28 cellular contexts compared by ENCODE assay signal in the genomic region with DNA sequence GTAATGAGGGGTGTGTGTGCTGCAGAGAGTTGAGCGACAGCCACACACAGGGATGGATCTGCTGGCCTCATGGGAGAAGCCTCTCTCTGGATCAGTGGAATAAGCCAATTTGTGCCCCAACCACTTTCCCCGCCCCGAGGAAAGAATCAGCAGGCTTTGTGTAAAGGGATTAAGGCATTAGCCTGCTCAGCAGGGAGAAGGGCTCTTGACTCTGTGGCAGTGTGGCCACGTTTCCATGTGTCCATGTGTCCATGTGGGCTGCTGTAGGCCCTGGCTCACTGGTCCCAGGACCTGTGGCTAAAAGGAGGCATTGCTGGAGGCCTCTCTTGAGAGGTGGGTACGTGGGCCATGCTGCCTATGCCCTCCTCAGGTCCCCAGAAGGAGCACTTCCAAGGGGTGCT.
DNase-seq lines count a peak whose midpoint lies in the region; FAIRE-seq and TF ChIP-seq lines count a peak whose summit lies in the region.
"Had no signal": no experiment of that assay in that cellular context is flagged by ENCODE, and none has a peak within 500 bp of the region (broad histone marks: within the 10 kb centered on the region; RNA-seq: fewer than 3 reads in every experiment).

No MANE protein-coding gene starts in this region.

- H3K36me3 Mint-ChIP-seq in brain (peaks cover 5% of the 10 kb centered on the region), neural progenitor cell (no peaks in the 10 kb centered on the region)

- BruUV-seq in A673 (replicated peaks; lab: Mats Ljungman, UMichigan), result no TSS peak

- H3K27me3 Mint-ChIP-seq in brain (no peaks in the 10 kb centered on the region), neural progenitor cell (ENCODE audit: insufficient read depth, low read depth) (peaks cover 39% of the 10 kb centered on the region)
- H3K27me3 Mint-ChIP-seq: activated B cell treated with CpG ODN at 0.5 μM for 24 hours; activated CD4-positive, alpha-beta memory T cell treated with anti-CD3 and anti-CD28 coated beads, Interleukin-2, amount 10 ng/mL, durations not matched to agents 7 days and 5 days had no signal

- H3K4me1 Mint-ChIP-seq in brain (peaks cover 54% of the 10 kb centered on the region), neural progenitor cell (peaks cover 44% of the 10 kb centered on the region)
- H3K4me1 Mint-ChIP-seq: activated B cell treated with CpG ODN at 0.5 μM for 24 hours; activated CD4-positive, alpha-beta memory T cell treated with anti-CD3 and anti-CD28 coated beads, Interleukin-2, amount 10 ng/mL, durations not matched to agents 7 days and 5 days had no signal

- POLR2A ChIA-PET in A673 (lab: Charles Lee; ENCODE audit: low non-redundant PET) (no interaction called here), HEK293 (lab: Yijun Ruan, JAX) (no interaction called here)

- H3K4me3 ChIP-seq in A673 (ENCODE audit: low read depth, low read length, poor library complexity, severe bottlenecking), result no peak overlapping the region
- H3K4me3 ChIP-seq in HEK293 (ENCODE audit: low read depth, low read length), result no peak overlapping the region
- no peak overlapping the region for H3K4me3 ChIP-seq in neural progenitor cell
- H3K4me3 ChIP-seq: BLaER1 treated with 17β-estradiol and CSF1 and Interleukin-3, amounts not matched to agents 10 nM and 100 nM; colonic mucosa; gastrocnemius medialis; prostate gland; skin epidermis had no signal

- no peak for TF ChIP-seq CTCF in A673 (conservative IDR thresholded peaks at IDR 0.05; ENCODE audit: low read depth, low read length)
- TF ChIP-seq CTCF in HEK293 (tag by site-specific recombination; IDR thresholded peaks at IDR 0.05), result no peak
- TF ChIP-seq CTCF in brain (conservative IDR thresholded peaks at IDR 0.05), result no peak
- no peak for TF ChIP-seq CTCF in neural progenitor cell (IDR thresholded peaks at IDR 0.05)

- H3K79me2 ChIP-seq in neural progenitor cell (ENCODE audit: low read depth), result no peaks in the 10 kb centered on the region

- no peaks in the 10 kb centered on the region for H4K20me1 ChIP-seq in neural progenitor cell (ENCODE audit: low read depth)
- H4K20me1 ChIP-seq: BLaER1 treated with 17β-estradiol and CSF1 and Interleukin-3, amounts not matched to agents 10 nM and 100 nM had no signal

- no peak overlapping the region for H3K9ac ChIP-seq in neural progenitor cell
- H3K9ac ChIP-seq: BLaER1 treated with 17β-estradiol and CSF1 and Interleukin-3, amounts not matched to agents 10 nM and 100 nM had no signal

- in situ Hi-C loops in ACHN (cut with HindIII; ENCODE audit: low pct_ligation_motif_present, low pct_unique_long_range_greater_than_20kb, low sequenced_read_pairs), result loop anchor here (25.0 kb wide), 1 partner anchor 413 kb away; no protein-coding TSS in a partner anchor

- no peak overlapping the region for H2AFZ ChIP-seq in neural progenitor cell (replicated peaks)

- no peak for FAIRE-seq in RCC 7860 (lab: Jason Lieb, UNC)
- FAIRE-seq: GM12892, HepG2, islet of Langerhans had no signal

- H3K27ac ChIP-seq in A673 (ENCODE audit: low read depth, low read length, poor library complexity, severe bottlenecking) (peak overlapping the region; percentile 49), HEK293 (ENCODE audit: extremely low read depth, low read depth, low read length) (no peak overlapping the region), neural progenitor cell (no peak overlapping the region)
- H3K27ac ChIP-seq: BLaER1 treated with 17β-estradiol and CSF1 and Interleukin-3, amounts not matched to agents 10 nM and 100 nM; colonic mucosa; gastrocnemius medialis; HL-60; prostate gland; skin epidermis had no signal

- DNase-seq in A673 (ENCODE audit: low spot score) (peak; percentile 95), neural progenitor cell (ENCODE audit: low spot score) (peak; percentile 82), RCC 7860 (ENCODE audit: low spot score) (no peak), ACHN (no peak), 8988T (no peak)
- DNase-seq in stimulated activated naive CD4-positive, alpha-beta T cell (lab: John Stamatoyannopoulos, UW), result no peak
- DNase-seq: activated B cell treated with CpG ODN at 0.5 μM for 24 hours; activated CD4-positive, alpha-beta memory T cell treated with anti-CD3 and anti-CD28 coated beads, Interleukin-2, amount 10 ng/mL, durations not matched to agents 7 days and 5 days; activated gamma-delta T cell treated with Interleukin-2 at 50 U/mL for 16 hours; colonic mucosa; gastrocnemius medialis; hypothalamus; NCI-H1048; NCI-H187 treated with DMSO at 0.1 percent for 48 hours; NCI-H774; SHP77 treated with DMSO at 0.1 percent for 48 hours; stimulated activated CD4-positive, alpha-beta T cell treated with anti-CD3 and anti-CD28 coated beads, Interleukin-2, amount 100 ng/mL, for 24 hours; SW 1271; T1000 had no signal

- no peak overlapping the region for H3K4me2 ChIP-seq in neural progenitor cell

- H3K36me3 ChIP-seq in A673 (ENCODE audit: insufficient read depth, low read length, poor library complexity, severe bottlenecking) (no peaks in the 10 kb centered on the region), HEK293 (ENCODE audit: control insufficient read depth in 2 of 2, insufficient read depth in 1 of 2, low read length in 2 of 2) (no peaks in the 10 kb centered on the region), neural progenitor cell (no peaks in the 10 kb centered on the region)
- H3K36me3 ChIP-seq: BLaER1 treated with 17β-estradiol and CSF1 and Interleukin-3, amounts not matched to agents 10 nM and 100 nM; colonic mucosa; gastrocnemius medialis; prostate gland had no signal

- H3K4me3 Mint-ChIP-seq in brain (no peak overlapping the region), neural progenitor cell (peak overlapping the region; percentile 43)
- H3K4me3 Mint-ChIP-seq: activated B cell treated with CpG ODN at 0.5 μM for 24 hours; activated CD4-positive, alpha-beta memory T cell treated with anti-CD3 and anti-CD28 coated beads, Interleukin-2, amount 10 ng/mL, durations not matched to agents 7 days and 5 days had no signal

- H3K9me3 Mint-ChIP-seq in brain (no peaks in the 10 kb centered on the region), neural progenitor cell (peaks cover 2% of the 10 kb centered on the region)
- H3K9me3 Mint-ChIP-seq: activated B cell treated with CpG ODN at 0.5 μM for 24 hours; activated CD4-positive, alpha-beta memory T cell treated with anti-CD3 and anti-CD28 coated beads, Interleukin-2, amount 10 ng/mL, durations not matched to agents 7 days and 5 days had no signal

- H3K27me3 ChIP-seq in A673 (replicated peaks; ENCODE audit: insufficient read depth, low read depth, low read length, poor library complexity) (no peaks in the 10 kb centered on the region), neural progenitor cell (peaks cover 25% of the 10 kb centered on the region)
- H3K27me3 ChIP-seq: BLaER1 treated with 17β-estradiol and CSF1 and Interleukin-3, amounts not matched to agents 10 nM and 100 nM; colonic mucosa; gastrocnemius medialis had no signal

- H3K4me1 ChIP-seq in A673 (ENCODE audit: insufficient read depth, low read length, poor library complexity, severe bottlenecking) (peaks cover 46% of the 10 kb centered on the region), HEK293 (ENCODE audit: control insufficient read depth, insufficient read depth, low read length) (peaks cover 10% of the 10 kb centered on the region), neural progenitor cell (peaks cover 34% of the 10 kb centered on the region)
- H3K4me1 ChIP-seq: colonic mucosa, gastrocnemius medialis, prostate gland had no signal

- H3F3A ChIP-seq in neural progenitor cell (ENCODE audit: low read depth), result peaks cover 21% of the 10 kb centered on the region

- CTCF ChIA-PET in A673 (lab: Charles Lee) (no interaction called here), HEK293 (lab: Yijun Ruan, JAX) (interaction anchor here (0.7 to 5.9 kb wide), 3 partner anchors 11 to 1386 kb away, joined by 3 to 36 read pairs (median 4); no protein-coding TSS in a partner anchor)

- H3K9me3 ChIP-seq in A673 (ENCODE audit: low read depth, low read length, poor library complexity, severe bottlenecking) (no peaks in the 10 kb centered on the region), HEK293 (ENCODE audit: control insufficient read depth, insufficient read depth, low read depth, low read length) (no peaks in the 10 kb centered on the region), neural progenitor cell (ENCODE audit: low read depth) (no peaks in the 10 kb centered on the region)
- H3K9me3 ChIP-seq: BLaER1 treated with 17β-estradiol and CSF1 and Interleukin-3, amounts not matched to agents 10 nM and 100 nM; colonic mucosa; gastrocnemius medialis; prostate gland had no signal

- H3K27ac Mint-ChIP-seq in brain (peak overlapping the region in 3 of 5 experiments; percentile 78 to 91 (median 90)), neural progenitor cell (peak overlapping the region; percentile 86)
- H3K27ac Mint-ChIP-seq: activated B cell treated with CpG ODN at 0.5 μM for 24 hours; activated CD4-positive, alpha-beta memory T cell treated with anti-CD3 and anti-CD28 coated beads, Interleukin-2, amount 10 ng/mL, durations not matched to agents 7 days and 5 days had no signal

- intact Hi-C loops in A673 (cut with micrococcal nuclease; ENCODE audit: unreplicated experiment), result no loop called here

TF ChIP-seq in HEK293, 187 proteins besides CTCF, POLR2A, EP300 and RAD21 (continues in another document):
- TF ChIP-seq, protein P1, sequence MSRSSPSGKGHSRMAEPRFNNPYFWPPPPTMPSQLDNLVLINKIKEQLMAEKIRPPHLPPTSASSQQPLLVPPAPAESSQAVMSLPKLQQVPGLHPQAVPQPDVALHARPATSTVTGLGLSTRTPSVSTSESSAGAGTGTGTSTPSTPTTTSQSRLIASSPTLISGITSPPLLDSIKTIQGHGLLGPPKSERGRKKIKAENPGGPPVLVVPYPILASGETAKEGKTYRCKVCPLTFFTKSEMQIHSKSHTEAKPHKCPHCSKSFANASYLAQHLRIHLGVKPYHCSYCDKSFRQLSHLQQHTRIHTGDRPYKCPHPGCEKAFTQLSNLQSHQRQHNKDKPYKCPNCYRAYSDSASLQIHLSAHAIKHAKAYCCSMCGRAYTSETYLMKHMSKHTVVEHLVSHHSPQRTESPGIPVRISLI (tag by site-specific recombination; IDR thresholded peaks at IDR 0.05), result no peak
- TF ChIP-seq ZIC2 (tag by site-specific recombination; IDR thresholded peaks at IDR 0.05), result peak; percentile 88
- no peak for TF ChIP-seq ZNF140 (tag by site-specific recombination; IDR thresholded peaks at IDR 0.05)
- TF ChIP-seq ZNF513 (tag by site-specific recombination; IDR thresholded peaks at IDR 0.05), result no peak

Comparison
In these comparisons a context has a peak if more than half of its experiments do, and no peak if none do; other contexts are left out.
1. DNase-seq: peak in A673 (single experiment) and neural progenitor cell (single experiment); none in stimulated activated naive CD4-positive, alpha-beta T cell (0 of 6), RCC 7860 (single experiment), ACHN (single experiment) and 8988T (single experiment).